Comparison of ENCODE assay signal across 19 cellular contexts in the genomic region with DNA sequence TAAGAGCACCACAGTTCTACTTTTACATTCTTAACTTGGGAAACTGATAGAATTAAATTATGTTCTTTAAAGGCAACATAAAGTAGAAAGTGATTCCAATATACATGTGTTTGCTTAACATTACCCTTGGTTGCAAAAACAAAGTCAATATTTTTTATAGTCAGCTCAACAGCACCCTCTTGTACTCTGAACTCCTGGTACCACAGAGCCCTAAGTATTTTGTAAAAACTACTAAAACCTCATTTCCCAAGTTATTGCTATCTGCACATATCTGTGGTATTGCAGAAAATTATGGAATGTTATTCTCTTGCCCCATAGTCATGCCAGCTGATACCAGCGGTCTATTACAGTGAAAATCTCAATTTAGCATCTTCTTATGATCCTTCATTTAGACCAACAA. TPM values are rescaled to one million over a fixed set of nuclear protein-coding genes. Genes with fewer than 3 reads are reported as not detected.
DNase-seq lines count a peak whose midpoint lies in the region; ATAC-seq and TF ChIP-seq lines count a peak whose summit lies in the region.
"Had no signal": no experiment of that assay in that cellular context is flagged by ENCODE, and none has a peak within 500 bp of the region (broad histone marks: within the 10 kb centered on the region; RNA-seq: fewer than 3 reads in every experiment).

No MANE protein-coding gene starts in this region.

- DNase-seq in AG10803 (ENCODE audit: low read depth), result peak; percentile 27
- DNase-seq in GM23338 (ENCODE audit: low spot score), result no peak
- no peak for DNase-seq in WTC11 (ENCODE audit: low spot score)
- peak; percentile 31 for DNase-seq in fibroblast of villous mesenchyme (ENCODE audit: low read depth)
- DNase-seq in NCI-H1105 (lab: John Stamatoyannopoulos, UW), result no peak
- no peak for DNase-seq in glutamatergic neuron
- DNase-seq: activated B cell treated with CpG ODN at 0.5 μM for 24 hours; BE2C; left cardiac atrium; NCI-H1048; NCI-H2107; NCI-H524 treated with DMSO at 0.1 percent for 48 hours; occipital lobe; stimulated activated CD4-positive, alpha-beta T cell treated with anti-CD3 and anti-CD28 coated beads, Interleukin-4, amount 100 ng/mL, for 1 hour; stimulated activated CD8-positive, alpha-beta memory T cell treated with anti-CD3 and anti-CD28 coated beads, Interleukin-4, amount 100 ng/mL, for 48 hours; T-cell had no signal

- no peak overlapping the region for H3K27ac ChIP-seq in GM23338 (ENCODE audit: low read depth)

- H3K9me3 Mint-ChIP-seq in GM23338 (no peaks in the 10 kb centered on the region), WTC11 (no peaks in the 10 kb centered on the region), glutamatergic neuron (ENCODE audit: unreplicated experiment) (no peaks in the 10 kb centered on the region)
- H3K9me3 Mint-ChIP-seq: activated B cell treated with CpG ODN at 0.5 μM for 24 hours, mesothelial cell of epicardium, T-cell had no signal

- no peaks in the 10 kb centered on the region for H4K20me1 ChIP-seq in GM23338 (replicated peaks; ENCODE audit: insufficient read depth)

- H3K36me3 Mint-ChIP-seq in GM23338 (ENCODE audit: low read depth) (peaks cover 6% of the 10 kb centered on the region; the same call in 2 of the 3 replicates), WTC11 (peaks cover 13% of the 10 kb centered on the region), glutamatergic neuron (ENCODE audit: unreplicated experiment) (no peaks in the 10 kb centered on the region)
- H3K36me3 Mint-ChIP-seq: mesothelial cell of epicardium, T-cell had no signal

- no peaks in the 10 kb centered on the region for H3K9me2 ChIP-seq in GM23338 (ENCODE audit: insufficient read depth)

- H3K4me1 Mint-ChIP-seq in GM23338 (peaks cover 5% of the 10 kb centered on the region; the same call in 2 of the 3 replicates), WTC11 (peaks cover 12% of the 10 kb centered on the region), glutamatergic neuron (ENCODE audit: low read depth, unreplicated experiment) (peaks cover 2% of the 10 kb centered on the region)

- peak overlapping the region; percentile 33; the same call in 1 of the 3 replicates for H3K4me3 Mint-ChIP-seq in GM23338
- peak overlapping the region; percentile 16 for H3K4me3 Mint-ChIP-seq in WTC11
- no peak overlapping the region for H3K4me3 Mint-ChIP-seq in glutamatergic neuron (ENCODE audit: unreplicated experiment)
- H3K4me3 Mint-ChIP-seq: activated B cell treated with CpG ODN at 0.5 μM for 24 hours, T-cell had no signal

- CTCF ChIA-PET in WTC11 (lab: Charles Lee), result no interaction called here

- H3K36me3 ChIP-seq in GM23338 (ENCODE audit: insufficient read depth), result peaks cover 5% of the 10 kb centered on the region
- H3K36me3 ChIP-seq: BE2C had no signal

- no peaks in the 10 kb centered on the region for H3F3A ChIP-seq in GM23338 (replicated peaks; ENCODE audit: low read depth)

- no peak overlapping the region for H3K27ac Mint-ChIP-seq in GM23338
- no peak overlapping the region for H3K27ac Mint-ChIP-seq in WTC11
- no peak overlapping the region for H3K27ac Mint-ChIP-seq in glutamatergic neuron (ENCODE audit: unreplicated experiment)
- H3K27ac Mint-ChIP-seq: activated B cell treated with CpG ODN at 0.5 μM for 24 hours, mesothelial cell of epicardium, T-cell had no signal

- H2AFZ ChIP-seq in GM23338, result no peak overlapping the region

- peaks cover 23% of the 10 kb centered on the region for H3K79me2 ChIP-seq in GM23338 (replicated peaks; ENCODE audit: insufficient read depth)

- H3K4me2 ChIP-seq in GM23338, result no peak overlapping the region

- POLR2A ChIA-PET in WTC11 (lab: Charles Lee), result no interaction called here

- H3K4me1 ChIP-seq in GM23338 (ENCODE audit: insufficient read depth), result peaks cover 9% of the 10 kb centered on the region
- H3K4me1 ChIP-seq: BE2C had no signal

- ATAC-seq in GM23338 (no peak), WTC11 (no peak), GM19023 (IDR thresholded peaks at IDR 0.05; ENCODE audit: unreplicated experiment) (no peak)
- ATAC-seq: left cardiac atrium, T-cell had no signal

- H3K27me3 ChIP-seq in GM23338 (ENCODE audit: insufficient read depth), result no peaks in the 10 kb centered on the region
- H3K27me3 ChIP-seq: BE2C had no signal

- TF ChIP-seq CTCF in AG10803 (conservative IDR thresholded peaks at IDR 0.05; ENCODE audit: low read length), result no peak
- TF ChIP-seq CTCF in GM23338 (conservative IDR thresholded peaks at IDR 0.05; ENCODE audit: low read depth in 2 of 2), result no peak
- TF ChIP-seq CTCF in WTC11 (IDR thresholded peaks at IDR 0.05), result no peak
- no peak for TF ChIP-seq CTCF in fibroblast of villous mesenchyme (IDR thresholded peaks at IDR 0.05; ENCODE audit: insufficient read depth, low read depth, low read length)
- TF ChIP-seq CTCF in glutamatergic neuron (IDR thresholded peaks at IDR 0.05; ENCODE audit: partially characterized antibody, unreplicated experiment), result no peak

- H3K27me3 Mint-ChIP-seq in GM23338 (ENCODE audit: insufficient read depth, low read depth, poor library complexity) (no peaks in the 10 kb centered on the region), WTC11 (ENCODE audit: low read depth) (no peaks in the 10 kb centered on the region), glutamatergic neuron (ENCODE audit: unreplicated experiment) (no peaks in the 10 kb centered on the region)
- H3K27me3 Mint-ChIP-seq: activated B cell treated with CpG ODN at 0.5 μM for 24 hours had no signal

- H3K4me3 ChIP-seq in AG10803 (ENCODE audit: low read length), result no peak overlapping the region
- no peak overlapping the region for H3K4me3 ChIP-seq in GM23338
- H3K4me3 ChIP-seq in fibroblast of villous mesenchyme (ENCODE audit: low read depth, low read length), result no peak overlapping the region

TF ChIP-seq in GM23338, 12 proteins besides CTCF, POLR2A, EP300 and RAD21 (continues in another document):
- TF ChIP-seq, protein P1, sequence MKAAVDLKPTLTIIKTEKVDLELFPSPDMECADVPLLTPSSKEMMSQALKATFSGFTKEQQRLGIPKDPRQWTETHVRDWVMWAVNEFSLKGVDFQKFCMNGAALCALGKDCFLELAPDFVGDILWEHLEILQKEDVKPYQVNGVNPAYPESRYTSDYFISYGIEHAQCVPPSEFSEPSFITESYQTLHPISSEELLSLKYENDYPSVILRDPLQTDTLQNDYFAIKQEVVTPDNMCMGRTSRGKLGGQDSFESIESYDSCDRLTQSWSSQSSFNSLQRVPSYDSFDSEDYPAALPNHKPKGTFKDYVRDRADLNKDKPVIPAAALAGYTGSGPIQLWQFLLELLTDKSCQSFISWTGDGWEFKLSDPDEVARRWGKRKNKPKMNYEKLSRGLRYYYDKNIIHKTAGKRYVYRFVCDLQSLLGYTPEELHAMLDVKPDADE (IDR thresholded peaks at IDR 0.05), result no peak
- no peak for TF ChIP-seq ZNF114 (CRISPR knock-in tag; IDR thresholded peaks at IDR 0.05)
- TF ChIP-seq ZNF331 (CRISPR knock-in tag; IDR thresholded peaks at IDR 0.05; ENCODE audit: low read depth), result no peak

TF ChIP-seq in WTC11, 78 proteins besides CTCF, POLR2A, EP300 and RAD21 (continues in another document):
- TF ChIP-seq CDX4 (CRISPR knock-in tag; IDR thresholded peaks at IDR 0.05; ENCODE audit: borderline replicate concordance) (no peak), HMGA2 (CRISPR knock-in tag; IDR thresholded peaks at IDR 0.05) (no peak), ZNF671 (CRISPR knock-in tag; IDR thresholded peaks at IDR 0.05) (no peak), ELF4 (CRISPR knock-in tag; IDR thresholded peaks at IDR 0.05; ENCODE audit: low read depth) (no peak), ZNF416 (CRISPR knock-in tag; IDR thresholded peaks at IDR 0.05) (no peak), IRF2 (CRISPR knock-in tag; IDR thresholded peaks at IDR 0.05; ENCODE audit: borderline replicate concordance, low read depth) (no peak)

RNA-seq across cellular contexts. Expression of gene KIF4A, which starts 2.9 kb away (rescaled TPM):
- total RNA-seq in GM23338 (2014; rRNA removed; shearing (Covaris generic)), result 27.6 and 30.6 TPM in 2 replicates
- 18.7 and 21.5 TPM in 2 replicates for polyA plus RNA-seq in GM23338 (2016; fragmentation: Nextera tagmentation; extraction: Ambion mirVana)
- total RNA-seq in WTC11 (2021), result 34.9 to 36.2 TPM (median 35.5 TPM) in 3 replicates
- total RNA-seq in fibroblast of villous mesenchyme, result 8.1 and 10.8 TPM in 2 replicates
- total RNA-seq in glutamatergic neuron (ENCODE audit: unreplicated experiment), result 4.6 TPM

RNA-seq across cellular contexts. Expression of gene PDZD11, which starts 3.1 kb away (rescaled TPM):
- total RNA-seq in GM23338 (2014; rRNA removed; shearing (Covaris generic)), result 30.2 and 33.5 TPM in 2 replicates
- polyA plus RNA-seq in GM23338 (2016; fragmentation: Nextera tagmentation; extraction: Ambion mirVana), result 67.6 and 68.9 TPM in 2 replicates
- 27.0 to 32.2 TPM (median 27.8 TPM) in 3 replicates for total RNA-seq in WTC11 (2021)
- total RNA-seq in fibroblast of villous mesenchyme, result 54.0 and 54.1 TPM in 2 replicates
- 47.4 TPM for total RNA-seq in glutamatergic neuron (ENCODE audit: unreplicated experiment)

RNA-seq across cellular contexts. Expression of gene RAB41, which starts 10.8 kb away (rescaled TPM):
- total RNA-seq in GM23338 (2014; rRNA removed; shearing (Covaris generic)), result not detected in 2 replicates
- polyA plus RNA-seq in GM23338 (2016; fragmentation: Nextera tagmentation; extraction: Ambion mirVana), result not detected in 2 replicates
- total RNA-seq in WTC11 (2021) (not detected in 3 replicates), fibroblast of villous mesenchyme (not detected in 2 replicates), glutamatergic neuron (ENCODE audit: unreplicated experiment) (not detected)
- total RNA-seq: activated B cell treated with CpG ODN at 0.5 μM for 24 hours, left cardiac atrium, mesothelial cell of epicardium, occipital lobe, T-cell, temporal lobe had no signal

RNA-seq across cellular contexts. Expression of gene ARR3, which starts 24.7 kb away (rescaled TPM):
- not detected in 2 replicates for total RNA-seq in GM23338 (2014; rRNA removed; shearing (Covaris generic))
- not detected in 2 replicates for polyA plus RNA-seq in GM23338 (2016; fragmentation: Nextera tagmentation; extraction: Ambion mirVana)
- not detected in 3 replicates for total RNA-seq in WTC11 (2021)
- total RNA-seq in fibroblast of villous mesenchyme, result not detected in 2 replicates
- not detected for total RNA-seq in glutamatergic neuron (ENCODE audit: unreplicated experiment)
- total RNA-seq: activated B cell treated with CpG ODN at 0.5 μM for 24 hours, left cardiac atrium, mesothelial cell of epicardium, occipital lobe, T-cell, temporal lobe had no signal

RNA-seq across cellular contexts. Expression of gene P2RY4, which starts 32.8 kb away (rescaled TPM):
- total RNA-seq in GM23338 (2014; rRNA removed; shearing (Covaris generic)), result 0.73 TPM in 1 of 2 replicates, not detected in the other
- polyA plus RNA-seq in GM23338 (2016; fragmentation: Nextera tagmentation; extraction: Ambion mirVana), result not detected in 2 replicates
- total RNA-seq in WTC11 (2021) (0.11 to 0.16 TPM in 2 of 3 replicates, not detected in the other), fibroblast of villous mesenchyme (not detected in 2 replicates), glutamatergic neuron (ENCODE audit: unreplicated experiment) (0.27 TPM)
- total RNA-seq: activated B cell treated with CpG ODN at 0.5 μM for 24 hours, temporal lobe had no signal

Comparison
In these comparisons a context has a peak if more than half of its experiments do, and no peak if none do; other contexts are left out.
1. DNase-seq: peak in AG10803 (single experiment) and fibroblast of villous mesenchyme (single experiment); none in GM23338 (single experiment), WTC11 (single experiment), NCI-H1105 (single experiment) and glutamatergic neuron (single experiment).